Comparison of ENCODE assay signal across 12 cellular contexts in genomic region chr20:62274332-62275262, GRCh38. TPM values are rescaled to one million over a fixed set of nuclear protein-coding genes. Genes with fewer than 3 reads are reported as not detected.
DNase-seq lines count a peak whose midpoint lies in the region; TF ChIP-seq lines count a peak whose summit lies in the region.
"Had no signal": no experiment of that assay in that cellular context is flagged by ENCODE, and none has a peak within 500 bp of the region (broad histone marks: within the 10 kb centered on the region; RNA-seq: fewer than 3 reads in every experiment).

No MANE protein-coding gene starts in this region.

- H3K27me3 Mint-ChIP-seq in endothelial cell (ENCODE audit: unreplicated experiment) (peaks cover 13% of the 10 kb centered on the region), progenitor cell of endocrine pancreas (no peaks in the 10 kb centered on the region)
- no peaks in the 10 kb centered on the region for H3K27me3 Mint-ChIP-seq in activated CD4-positive, alpha-beta T cell treated with anti-CD3 and anti-CD28 coated beads, Interleukin-2, amount 10 ng/mL, durations not matched to agents 7 days and 5 days

- peak; percentile 19 for DNase-seq in NCI-H146 (lab: John Stamatoyannopoulos, UW)
- DNase-seq in NCI-H146 treated with DMSO at 0.1 percent for 48 hours (lab: John Stamatoyannopoulos, UW; ENCODE audit: unreplicated experiment), result no peak
- peak; percentile 42 for DNase-seq in OCI-M2 (lab: John Stamatoyannopoulos, UW; ENCODE audit: unreplicated experiment)
- no peak for DNase-seq in endothelial cell (ENCODE audit: low spot score)
- no peak for DNase-seq in progenitor cell of endocrine pancreas (ENCODE audit: low spot score, unreplicated experiment)
- no peak for DNase-seq in amniotic stem cell (lab: John Stamatoyannopoulos, UW)
- DNase-seq in SK-N-DZ (ENCODE audit: low spot score), result no peak
- no peak for DNase-seq in activated CD4-positive, alpha-beta T cell treated with anti-CD3 and anti-CD28 coated beads, Interleukin-2, amount 10 ng/mL, durations not matched to agents 7 days and 5 days
- DNase-seq: activated CD4-positive, alpha-beta T cell treated with anti-CD3 and anti-CD28 coated beads, Interleukin-2, amount 50 U/mL, for 1 hour; DMS153; NCI-H1436 treated with DMSO at 0.1 percent for 48 hours had no signal

- H3K4me3 Mint-ChIP-seq in endothelial cell (ENCODE audit: unreplicated experiment) (peak overlapping the region; percentile 9), progenitor cell of endocrine pancreas (ENCODE audit: low read depth) (no peak overlapping the region)
- no peak overlapping the region for H3K4me3 Mint-ChIP-seq in activated CD4-positive, alpha-beta T cell treated with anti-CD3 and anti-CD28 coated beads, Interleukin-2, amount 10 ng/mL, durations not matched to agents 7 days and 5 days

- H3K27ac Mint-ChIP-seq in endothelial cell (ENCODE audit: unreplicated experiment) (no peak overlapping the region), progenitor cell of endocrine pancreas (peak overlapping the region; percentile 67)
- no peak overlapping the region for H3K27ac Mint-ChIP-seq in activated CD4-positive, alpha-beta T cell treated with anti-CD3 and anti-CD28 coated beads, Interleukin-2, amount 10 ng/mL, durations not matched to agents 7 days and 5 days

- H3K4me1 Mint-ChIP-seq in endothelial cell (ENCODE audit: unreplicated experiment) (peaks cover 1% of the 10 kb centered on the region), progenitor cell of endocrine pancreas (ENCODE audit: low read depth) (no peaks in the 10 kb centered on the region)
- H3K4me1 Mint-ChIP-seq in activated CD4-positive, alpha-beta T cell treated with anti-CD3 and anti-CD28 coated beads, Interleukin-2, amount 10 ng/mL, durations not matched to agents 7 days and 5 days, result no peaks in the 10 kb centered on the region

- no peaks in the 10 kb centered on the region for H3K9me3 Mint-ChIP-seq in endothelial cell (ENCODE audit: unreplicated experiment)
- H3K9me3 Mint-ChIP-seq in progenitor cell of endocrine pancreas (ENCODE audit: low read depth), result no peaks in the 10 kb centered on the region
- no peaks in the 10 kb centered on the region for H3K9me3 Mint-ChIP-seq in activated CD4-positive, alpha-beta T cell treated with anti-CD3 and anti-CD28 coated beads, Interleukin-2, amount 10 ng/mL, durations not matched to agents 7 days and 5 days

- TF ChIP-seq CTCF in endothelial cell (IDR thresholded peaks at IDR 0.05; ENCODE audit: unreplicated experiment), result no peak
- TF ChIP-seq CTCF in progenitor cell of endocrine pancreas (IDR thresholded peaks at IDR 0.05; ENCODE audit: unreplicated experiment), result no peak

- POLR2A ChIA-PET in activated CD4-positive, alpha-beta T cell treated with anti-CD3 and anti-CD28 coated beads, Interleukin-2, amount 10 ng/mL, durations not matched to agents 7 days and 5 days (lab: Charles Lee), result no interaction called here

- CTCF ChIA-PET in activated CD4-positive, alpha-beta T cell treated with anti-CD3 and anti-CD28 coated beads, Interleukin-2, amount 10 ng/mL, durations not matched to agents 7 days and 5 days (lab: Charles Lee), result interaction anchor here (1.6 kb wide), 1 partner anchor 28 kb away, joined by 3 read pairs; no protein-coding TSS in a partner anchor

- peaks cover 47% of the 10 kb centered on the region for H3K36me3 Mint-ChIP-seq in endothelial cell (ENCODE audit: low read depth, unreplicated experiment)
- H3K36me3 Mint-ChIP-seq in progenitor cell of endocrine pancreas (ENCODE audit: insufficient read depth), result peaks cover 17% of the 10 kb centered on the region
- peaks cover 12% of the 10 kb centered on the region for H3K36me3 Mint-ChIP-seq in activated CD4-positive, alpha-beta T cell treated with anti-CD3 and anti-CD28 coated beads, Interleukin-2, amount 10 ng/mL, durations not matched to agents 7 days and 5 days (ENCODE audit: low read depth)

RNA-seq across cellular contexts. Expression of gene ADRM1, which starts 28.2 kb away (rescaled TPM):
- total RNA-seq in endothelial cell (ENCODE audit: unreplicated experiment) (132 TPM), progenitor cell of endocrine pancreas (66.2 and 67.1 TPM in 2 replicates)
- 295 and 299 TPM in 2 replicates for polyA plus RNA-seq in SK-N-DZ (2014; cell fraction: cytosol; rRNA removed)
- polyA plus RNA-seq in SK-N-DZ (2014; cell fraction: nucleus; rRNA removed), result 293 and 298 TPM in 2 replicates
- 10 to 100 TPM; 86.1 to 90.1 TPM for total RNA-seq in activated CD4-positive, alpha-beta T cell treated with anti-CD3 and anti-CD28 coated beads, Interleukin-2, amount 10 ng/mL, durations not matched to agents 7 days and 5 days

RNA-seq across cellular contexts. Expression of gene OSBPL2, which starts 36.3 kb away (rescaled TPM):
- total RNA-seq in endothelial cell (ENCODE audit: unreplicated experiment) (39.5 TPM), progenitor cell of endocrine pancreas (56.7 and 57.4 TPM in 2 replicates)
- polyA plus RNA-seq in SK-N-DZ (2014; cell fraction: cytosol; rRNA removed), result 28.1 and 29.7 TPM in 2 replicates
- 48.6 and 51.1 TPM in 2 replicates for polyA plus RNA-seq in SK-N-DZ (2014; cell fraction: nucleus; rRNA removed)
- 10 to 100 TPM; 30.2 to 30.9 TPM for total RNA-seq in activated CD4-positive, alpha-beta T cell treated with anti-CD3 and anti-CD28 coated beads, Interleukin-2, amount 10 ng/mL, durations not matched to agents 7 days and 5 days

RNA-seq across cellular contexts. Expression of gene HRH3, which starts 54.5 kb away (rescaled TPM):
- total RNA-seq in endothelial cell (ENCODE audit: unreplicated experiment) (not detected), progenitor cell of endocrine pancreas (0.10 TPM in 1 of 2 replicates, not detected in the other)
- 25.7 and 26.4 TPM in 2 replicates for polyA plus RNA-seq in SK-N-DZ (2014; cell fraction: cytosol; rRNA removed)
- 47.8 and 48.8 TPM in 2 replicates for polyA plus RNA-seq in SK-N-DZ (2014; cell fraction: nucleus; rRNA removed)
- not detected for total RNA-seq in activated CD4-positive, alpha-beta T cell treated with anti-CD3 and anti-CD28 coated beads, Interleukin-2, amount 10 ng/mL, durations not matched to agents 7 days and 5 days
- total RNA-seq: GM12878 had no signal
- polyA plus RNA-seq: GM12878 had no signal

Comparison
In these comparisons a context has a peak if more than half of its experiments do, and no peak if none do; other contexts are left out.
1. DNase-seq: peak in NCI-H146 (single experiment) and OCI-M2 (single experiment); none in NCI-H146 treated with DMSO at 0.1 percent for 48 hours (single experiment), endothelial cell (single experiment), progenitor cell of endocrine pancreas (single experiment), amniotic stem cell (single experiment), SK-N-DZ (single experiment) and activated CD4-positive, alpha-beta T cell treated with anti-CD3 and anti-CD28 coated beads, Interleukin-2, amount 10 ng/mL, durations not matched to agents 7 days and 5 days (single experiment).